2 cellular contexts compared by ENCODE assay signal in the genomic region with DNA sequence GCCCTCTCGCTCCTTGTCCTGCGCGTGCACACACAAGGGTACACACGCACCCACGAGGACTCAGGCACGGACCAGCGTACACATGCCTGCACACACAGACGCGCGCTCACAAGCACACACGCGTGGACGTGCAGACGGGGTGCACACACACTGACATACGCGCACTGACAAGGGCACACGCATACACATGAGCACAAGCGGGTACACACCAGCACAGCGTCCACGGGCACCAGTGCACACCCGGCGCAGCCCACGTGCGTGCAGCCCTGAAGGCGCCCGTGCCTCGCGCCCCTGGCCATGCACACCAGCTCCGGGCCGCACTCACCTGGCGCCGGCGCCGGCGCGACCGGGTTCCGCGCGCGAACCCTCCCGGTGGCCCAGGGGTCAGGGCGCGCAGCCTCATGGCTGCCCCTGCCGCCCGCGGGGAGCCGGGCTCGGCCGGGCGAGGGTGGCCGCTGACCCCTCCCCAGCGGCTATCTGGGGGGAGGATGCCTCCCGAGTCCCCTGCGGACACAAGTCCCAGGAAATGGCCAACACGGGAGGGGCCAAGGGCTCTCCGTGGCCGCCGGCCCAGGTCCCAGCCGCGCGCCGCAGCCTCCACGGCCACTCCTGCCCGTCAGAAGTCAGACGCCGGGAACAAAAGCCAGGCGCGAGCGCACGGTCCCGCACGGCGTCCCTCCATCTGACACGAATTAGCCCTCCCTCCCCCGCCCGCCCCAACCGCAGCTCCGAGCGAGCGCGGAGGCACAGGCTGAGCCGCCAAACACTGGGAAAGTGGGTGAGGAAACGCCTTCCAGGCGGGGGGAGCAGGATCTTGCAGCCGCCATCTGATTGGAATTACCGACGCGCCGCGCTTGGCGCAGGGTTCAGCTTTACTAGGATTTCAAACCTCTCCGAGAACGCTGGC.
TF ChIP-seq lines count a peak whose summit lies in the region.

No MANE protein-coding gene starts in this region.

TF ChIP-seq in IMR-90, 13 proteins besides CTCF, POLR2A, EP300 and RAD21:
- TF ChIP-seq FOS (IDR thresholded peaks at IDR 0.05; ENCODE audit: low read depth, low read length) (no peak), MAZ (IDR thresholded peaks at IDR 0.05; ENCODE audit: borderline replicate concordance, low read depth, low read length) (peak; percentile 79; the same call in 1 of the 2 replicates), CEBPB (IDR thresholded peaks at IDR 0.05; ENCODE audit: low read depth, low read length) (0 out of 2 replicates have a peak, but pooled peaks have one; percentile 4)
TF ChIP-seq in IMR-90: peak in this region for 2.

TF ChIP-seq in liver, 16 proteins besides CTCF, POLR2A, EP300 and RAD21:
- TF ChIP-seq YY1 (IDR thresholded peaks at IDR 0.05): peak; percentile 27
- no peak for TF ChIP-seq EGR1 (IDR thresholded peaks at IDR 0.05; ENCODE audit: low read depth in 2 of 2)
- no peak for TF ChIP-seq TAF1 (conservative IDR thresholded peaks at IDR 0.05)
